ENCODE assay signal across 1 cellular context in the genomic region with DNA sequence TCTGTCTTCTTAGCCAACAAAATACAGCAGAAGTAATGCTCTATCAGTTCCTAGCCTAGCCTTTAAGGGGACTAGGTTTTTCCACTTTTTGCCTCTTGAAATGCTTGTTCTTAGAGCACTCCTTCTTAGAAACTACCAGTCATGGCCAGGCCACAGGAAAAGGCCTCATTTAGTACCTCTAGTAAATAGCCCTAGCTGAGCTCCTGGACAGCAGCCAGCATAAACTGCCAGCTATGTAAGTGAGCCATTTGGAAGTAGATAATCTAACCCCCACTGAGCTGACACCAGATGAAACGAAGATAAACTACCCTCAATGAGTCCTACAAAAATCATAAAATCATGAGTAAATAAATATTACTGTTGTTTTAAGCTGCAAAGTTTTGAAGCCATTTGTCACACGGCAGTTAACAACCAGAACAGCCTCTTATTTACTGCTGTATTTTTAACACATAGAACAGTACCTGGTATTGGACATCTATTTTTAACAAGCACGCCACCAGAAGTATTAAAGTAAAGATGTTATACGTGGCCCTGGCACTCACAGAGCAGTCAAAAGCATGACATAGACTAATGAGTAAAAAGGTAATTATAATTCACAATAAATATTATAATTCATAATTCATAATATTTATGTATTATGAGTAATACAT.
TF ChIP-seq lines count a peak whose summit lies in the region.

No MANE protein-coding gene starts in this region.

TF ChIP-seq in HEK293, 187 proteins besides CTCF, POLR2A, EP300 and RAD21 (continued from another document and continues in another):
- TF ChIP-seq, protein P1, sequence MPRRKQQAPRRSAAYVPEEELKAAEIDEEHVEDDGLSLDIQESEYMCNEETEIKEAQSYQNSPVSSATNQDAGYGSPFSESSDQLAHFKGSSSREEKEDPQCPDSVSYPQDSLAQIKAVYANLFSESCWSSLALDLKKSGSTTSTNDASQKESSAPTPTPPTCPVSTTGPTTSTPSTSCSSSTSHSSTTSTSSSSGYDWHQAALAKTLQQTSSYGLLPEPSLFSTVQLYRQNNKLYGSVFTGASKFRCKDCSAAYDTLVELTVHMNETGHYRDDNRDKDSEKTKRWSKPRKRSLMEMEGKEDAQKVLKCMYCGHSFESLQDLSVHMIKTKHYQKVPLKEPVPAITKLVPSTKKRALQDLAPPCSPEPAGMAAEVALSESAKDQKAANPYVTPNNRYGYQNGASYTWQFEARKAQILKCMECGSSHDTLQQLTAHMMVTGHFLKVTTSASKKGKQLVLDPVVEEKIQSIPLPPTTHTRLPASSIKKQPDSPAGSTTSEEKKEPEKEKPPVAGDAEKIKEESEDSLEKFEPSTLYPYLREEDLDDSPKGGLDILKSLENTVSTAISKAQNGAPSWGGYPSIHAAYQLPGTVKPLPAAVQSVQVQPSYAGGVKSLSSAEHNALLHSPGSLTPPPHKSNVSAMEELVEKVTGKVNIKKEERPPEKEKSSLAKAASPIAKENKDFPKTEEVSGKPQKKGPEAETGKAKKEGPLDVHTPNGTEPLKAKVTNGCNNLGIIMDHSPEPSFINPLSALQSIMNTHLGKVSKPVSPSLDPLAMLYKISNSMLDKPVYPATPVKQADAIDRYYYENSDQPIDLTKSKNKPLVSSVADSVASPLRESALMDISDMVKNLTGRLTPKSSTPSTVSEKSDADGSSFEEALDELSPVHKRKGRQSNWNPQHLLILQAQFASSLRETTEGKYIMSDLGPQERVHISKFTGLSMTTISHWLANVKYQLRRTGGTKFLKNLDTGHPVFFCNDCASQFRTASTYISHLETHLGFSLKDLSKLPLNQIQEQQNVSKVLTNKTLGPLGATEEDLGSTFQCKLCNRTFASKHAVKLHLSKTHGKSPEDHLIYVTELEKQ (tag by site-specific recombination; IDR thresholded peaks at IDR 0.05; ENCODE audit: borderline replicate concordance), result peak; percentile 96
- TF ChIP-seq ZNF660 (tag by site-specific recombination; IDR thresholded peaks at IDR 0.05) (peak; percentile 91), ZBTB7A (tag by site-specific recombination; IDR thresholded peaks at IDR 0.05; ENCODE audit: low read depth) (0 out of 2 replicates have a peak, but pooled peaks have one; percentile 33), YY2 (tag by site-specific recombination; IDR thresholded peaks at IDR 0.05) (no peak), ZNF768 (tag by site-specific recombination; IDR thresholded peaks at IDR 0.05) (no peak), HOXC10 (CRISPR knock-in tag; IDR thresholded peaks at IDR 0.05) (no peak), ZNF292 (tag by site-specific recombination; IDR thresholded peaks at IDR 0.05; ENCODE audit: borderline replicate concordance, low read depth) (no peak), ZNF521 (tag by site-specific recombination; IDR thresholded peaks at IDR 0.05) (no peak), ZNF501 (tag by site-specific recombination; IDR thresholded peaks at IDR 0.05) (peak; percentile 95), ZNF423 (tag by site-specific recombination; IDR thresholded peaks at IDR 0.05) (no peak; the same call in 1 of the 2 replicates), ZNF610 (tag by site-specific recombination; IDR thresholded peaks at IDR 0.05; ENCODE audit: borderline replicate concordance) (peak; percentile 92), ZNF335 (tag by site-specific recombination; conservative IDR thresholded peaks at IDR 0.05) (0 out of 2 replicates have a peak, but pooled peaks have one; percentile 14), ZNF433 (tag by site-specific recombination; IDR thresholded peaks at IDR 0.05; ENCODE audit: low read depth) (no peak), ZNF404 (tag by site-specific recombination; IDR thresholded peaks at IDR 0.05) (no peak), ZNF843 (tag by site-specific recombination; IDR thresholded peaks at IDR 0.05) (peak; percentile 100), ZNF394 (tag by site-specific recombination; IDR thresholded peaks at IDR 0.05; ENCODE audit: borderline replicate concordance) (peak; percentile 76; the same call in 1 of the 2 replicates), ZNF701 (tag by site-specific recombination; IDR thresholded peaks at IDR 0.05) (no peak), ZNF248 (tag by site-specific recombination; IDR thresholded peaks at IDR 0.05) (no peak), ZNF654 (tag by site-specific recombination; IDR thresholded peaks at IDR 0.05; ENCODE audit: low read depth) (peak; percentile 13), HOXD13 (CRISPR knock-in tag; IDR thresholded peaks at IDR 0.05; ENCODE audit: borderline replicate concordance) (peak; percentile 75), ZNF529 (tag by site-specific recombination; IDR thresholded peaks at IDR 0.05; ENCODE audit: insufficient replicate concordance) (peak; percentile 63), MYNN (tag by site-specific recombination; IDR thresholded peaks at IDR 0.05; ENCODE audit: borderline replicate concordance) (0 out of 2 replicates have a peak, but pooled peaks have one; percentile 31), HOXA7 (CRISPR knock-in tag; IDR thresholded peaks at IDR 0.05; ENCODE audit: borderline replicate concordance) (no peak), KLF9 (tag by site-specific recombination; IDR thresholded peaks at IDR 0.05; ENCODE audit: low read depth) (no peak), TCF7L2 (IDR thresholded peaks at IDR 0.05; ENCODE audit: borderline replicate concordance, low read depth, low read length) (peak; percentile 99), ZNF10 (tag by site-specific recombination; IDR thresholded peaks at IDR 0.05) (peak; percentile 71), YY1 (tag by site-specific recombination; IDR thresholded peaks at IDR 0.05) (peak; percentile 81; the same call in 1 of the 2 replicates), ZNF350 (tag by site-specific recombination; IDR thresholded peaks at IDR 0.05) (no peak)
- TF ChIP-seq, protein P2, sequence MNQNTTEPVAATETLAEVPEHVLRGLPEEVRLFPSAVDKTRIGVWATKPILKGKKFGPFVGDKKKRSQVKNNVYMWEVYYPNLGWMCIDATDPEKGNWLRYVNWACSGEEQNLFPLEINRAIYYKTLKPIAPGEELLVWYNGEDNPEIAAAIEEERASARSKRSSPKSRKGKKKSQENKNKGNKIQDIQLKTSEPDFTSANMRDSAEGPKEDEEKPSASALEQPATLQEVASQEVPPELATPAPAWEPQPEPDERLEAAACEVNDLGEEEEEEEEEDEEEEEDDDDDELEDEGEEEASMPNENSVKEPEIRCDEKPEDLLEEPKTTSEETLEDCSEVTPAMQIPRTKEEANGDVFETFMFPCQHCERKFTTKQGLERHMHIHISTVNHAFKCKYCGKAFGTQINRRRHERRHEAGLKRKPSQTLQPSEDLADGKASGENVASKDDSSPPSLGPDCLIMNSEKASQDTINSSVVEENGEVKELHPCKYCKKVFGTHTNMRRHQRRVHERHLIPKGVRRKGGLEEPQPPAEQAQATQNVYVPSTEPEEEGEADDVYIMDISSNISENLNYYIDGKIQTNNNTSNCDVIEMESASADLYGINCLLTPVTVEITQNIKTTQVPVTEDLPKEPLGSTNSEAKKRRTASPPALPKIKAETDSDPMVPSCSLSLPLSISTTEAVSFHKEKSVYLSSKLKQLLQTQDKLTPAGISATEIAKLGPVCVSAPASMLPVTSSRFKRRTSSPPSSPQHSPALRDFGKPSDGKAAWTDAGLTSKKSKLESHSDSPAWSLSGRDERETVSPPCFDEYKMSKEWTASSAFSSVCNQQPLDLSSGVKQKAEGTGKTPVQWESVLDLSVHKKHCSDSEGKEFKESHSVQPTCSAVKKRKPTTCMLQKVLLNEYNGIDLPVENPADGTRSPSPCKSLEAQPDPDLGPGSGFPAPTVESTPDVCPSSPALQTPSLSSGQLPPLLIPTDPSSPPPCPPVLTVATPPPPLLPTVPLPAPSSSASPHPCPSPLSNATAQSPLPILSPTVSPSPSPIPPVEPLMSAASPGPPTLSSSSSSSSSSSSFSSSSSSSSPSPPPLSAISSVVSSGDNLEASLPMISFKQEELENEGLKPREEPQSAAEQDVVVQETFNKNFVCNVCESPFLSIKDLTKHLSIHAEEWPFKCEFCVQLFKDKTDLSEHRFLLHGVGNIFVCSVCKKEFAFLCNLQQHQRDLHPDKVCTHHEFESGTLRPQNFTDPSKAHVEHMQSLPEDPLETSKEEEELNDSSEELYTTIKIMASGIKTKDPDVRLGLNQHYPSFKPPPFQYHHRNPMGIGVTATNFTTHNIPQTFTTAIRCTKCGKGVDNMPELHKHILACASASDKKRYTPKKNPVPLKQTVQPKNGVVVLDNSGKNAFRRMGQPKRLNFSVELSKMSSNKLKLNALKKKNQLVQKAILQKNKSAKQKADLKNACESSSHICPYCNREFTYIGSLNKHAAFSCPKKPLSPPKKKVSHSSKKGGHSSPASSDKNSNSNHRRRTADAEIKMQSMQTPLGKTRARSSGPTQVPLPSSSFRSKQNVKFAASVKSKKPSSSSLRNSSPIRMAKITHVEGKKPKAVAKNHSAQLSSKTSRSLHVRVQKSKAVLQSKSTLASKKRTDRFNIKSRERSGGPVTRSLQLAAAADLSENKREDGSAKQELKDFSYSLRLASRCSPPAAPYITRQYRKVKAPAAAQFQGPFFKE (tag by site-specific recombination; IDR thresholded peaks at IDR 0.05; ENCODE audit: borderline replicate concordance), result no peak
- TF ChIP-seq, protein P3, sequence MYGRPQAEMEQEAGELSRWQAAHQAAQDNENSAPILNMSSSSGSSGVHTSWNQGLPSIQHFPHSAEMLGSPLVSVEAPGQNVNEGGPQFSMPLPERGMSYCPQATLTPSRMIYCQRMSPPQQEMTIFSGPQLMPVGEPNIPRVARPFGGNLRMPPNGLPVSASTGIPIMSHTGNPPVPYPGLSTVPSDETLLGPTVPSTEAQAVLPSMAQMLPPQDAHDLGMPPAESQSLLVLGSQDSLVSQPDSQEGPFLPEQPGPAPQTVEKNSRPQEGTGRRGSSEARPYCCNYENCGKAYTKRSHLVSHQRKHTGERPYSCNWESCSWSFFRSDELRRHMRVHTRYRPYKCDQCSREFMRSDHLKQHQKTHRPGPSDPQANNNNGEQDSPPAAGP (tag by site-specific recombination; IDR thresholded peaks at IDR 0.05), result peak; percentile 71; the same call in 1 of the 2 replicates
- TF ChIP-seq, protein P4, sequence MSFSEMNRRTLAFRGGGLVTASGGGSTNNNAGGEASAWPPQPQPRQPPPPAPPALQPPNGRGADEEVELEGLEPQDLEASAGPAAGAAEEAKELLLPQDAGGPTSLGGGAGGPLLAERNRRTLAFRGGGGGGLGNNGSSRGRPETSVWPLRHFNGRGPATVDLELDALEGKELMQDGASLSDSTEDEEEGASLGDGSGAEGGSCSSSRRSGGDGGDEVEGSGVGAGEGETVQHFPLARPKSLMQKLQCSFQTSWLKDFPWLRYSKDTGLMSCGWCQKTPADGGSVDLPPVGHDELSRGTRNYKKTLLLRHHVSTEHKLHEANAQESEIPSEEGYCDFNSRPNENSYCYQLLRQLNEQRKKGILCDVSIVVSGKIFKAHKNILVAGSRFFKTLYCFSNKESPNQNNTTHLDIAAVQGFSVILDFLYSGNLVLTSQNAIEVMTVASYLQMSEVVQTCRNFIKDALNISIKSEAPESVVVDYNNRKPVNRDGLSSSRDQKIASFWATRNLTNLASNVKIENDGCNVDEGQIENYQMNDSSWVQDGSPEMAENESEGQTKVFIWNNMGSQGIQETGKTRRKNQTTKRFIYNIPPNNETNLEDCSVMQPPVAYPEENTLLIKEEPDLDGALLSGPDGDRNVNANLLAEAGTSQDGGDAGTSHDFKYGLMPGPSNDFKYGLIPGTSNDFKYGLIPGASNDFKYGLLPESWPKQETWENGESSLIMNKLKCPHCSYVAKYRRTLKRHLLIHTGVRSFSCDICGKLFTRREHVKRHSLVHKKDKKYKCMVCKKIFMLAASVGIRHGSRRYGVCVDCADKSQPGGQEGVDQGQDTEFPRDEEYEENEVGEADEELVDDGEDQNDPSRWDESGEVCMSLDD (tag by site-specific recombination; IDR thresholded peaks at IDR 0.05), result no peak
- TF ChIP-seq, protein P5, sequence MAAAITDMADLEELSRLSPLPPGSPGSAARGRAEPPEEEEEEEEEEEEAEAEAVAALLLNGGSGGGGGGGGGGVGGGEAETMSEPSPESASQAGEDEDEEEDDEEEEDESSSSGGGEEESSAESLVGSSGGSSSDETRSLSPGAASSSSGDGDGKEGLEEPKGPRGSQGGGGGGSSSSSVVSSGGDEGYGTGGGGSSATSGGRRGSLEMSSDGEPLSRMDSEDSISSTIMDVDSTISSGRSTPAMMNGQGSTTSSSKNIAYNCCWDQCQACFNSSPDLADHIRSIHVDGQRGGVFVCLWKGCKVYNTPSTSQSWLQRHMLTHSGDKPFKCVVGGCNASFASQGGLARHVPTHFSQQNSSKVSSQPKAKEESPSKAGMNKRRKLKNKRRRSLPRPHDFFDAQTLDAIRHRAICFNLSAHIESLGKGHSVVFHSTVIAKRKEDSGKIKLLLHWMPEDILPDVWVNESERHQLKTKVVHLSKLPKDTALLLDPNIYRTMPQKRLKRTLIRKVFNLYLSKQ (tag by site-specific recombination; IDR thresholded peaks at IDR 0.05; ENCODE audit: borderline replicate concordance), result no peak
- TF ChIP-seq, protein P6, sequence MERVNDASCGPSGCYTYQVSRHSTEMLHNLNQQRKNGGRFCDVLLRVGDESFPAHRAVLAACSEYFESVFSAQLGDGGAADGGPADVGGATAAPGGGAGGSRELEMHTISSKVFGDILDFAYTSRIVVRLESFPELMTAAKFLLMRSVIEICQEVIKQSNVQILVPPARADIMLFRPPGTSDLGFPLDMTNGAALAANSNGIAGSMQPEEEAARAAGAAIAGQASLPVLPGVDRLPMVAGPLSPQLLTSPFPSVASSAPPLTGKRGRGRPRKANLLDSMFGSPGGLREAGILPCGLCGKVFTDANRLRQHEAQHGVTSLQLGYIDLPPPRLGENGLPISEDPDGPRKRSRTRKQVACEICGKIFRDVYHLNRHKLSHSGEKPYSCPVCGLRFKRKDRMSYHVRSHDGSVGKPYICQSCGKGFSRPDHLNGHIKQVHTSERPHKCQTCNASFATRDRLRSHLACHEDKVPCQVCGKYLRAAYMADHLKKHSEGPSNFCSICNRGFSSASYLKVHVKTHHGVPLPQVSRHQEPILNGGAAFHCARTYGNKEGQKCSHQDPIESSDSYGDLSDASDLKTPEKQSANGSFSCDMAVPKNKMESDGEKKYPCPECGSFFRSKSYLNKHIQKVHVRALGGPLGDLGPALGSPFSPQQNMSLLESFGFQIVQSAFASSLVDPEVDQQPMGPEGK (tag by site-specific recombination; IDR thresholded peaks at IDR 0.05), result peak; percentile 80
- TF ChIP-seq, protein P7, sequence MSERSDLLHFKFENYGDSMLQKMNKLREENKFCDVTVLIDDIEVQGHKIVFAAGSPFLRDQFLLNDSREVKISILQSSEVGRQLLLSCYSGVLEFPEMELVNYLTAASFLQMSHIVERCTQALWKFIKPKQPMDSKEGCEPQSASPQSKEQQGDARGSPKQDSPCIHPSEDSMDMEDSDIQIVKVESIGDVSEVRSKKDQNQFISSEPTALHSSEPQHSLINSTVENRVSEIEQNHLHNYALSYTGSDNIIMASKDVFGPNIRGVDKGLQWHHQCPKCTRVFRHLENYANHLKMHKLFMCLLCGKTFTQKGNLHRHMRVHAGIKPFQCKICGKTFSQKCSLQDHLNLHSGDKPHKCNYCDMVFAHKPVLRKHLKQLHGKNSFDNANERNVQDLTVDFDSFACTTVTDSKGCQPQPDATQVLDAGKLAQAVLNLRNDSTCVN (tag by site-specific recombination; optimal IDR thresholded peaks at IDR 0.05), result no peak
- TF ChIP-seq, protein P8, sequence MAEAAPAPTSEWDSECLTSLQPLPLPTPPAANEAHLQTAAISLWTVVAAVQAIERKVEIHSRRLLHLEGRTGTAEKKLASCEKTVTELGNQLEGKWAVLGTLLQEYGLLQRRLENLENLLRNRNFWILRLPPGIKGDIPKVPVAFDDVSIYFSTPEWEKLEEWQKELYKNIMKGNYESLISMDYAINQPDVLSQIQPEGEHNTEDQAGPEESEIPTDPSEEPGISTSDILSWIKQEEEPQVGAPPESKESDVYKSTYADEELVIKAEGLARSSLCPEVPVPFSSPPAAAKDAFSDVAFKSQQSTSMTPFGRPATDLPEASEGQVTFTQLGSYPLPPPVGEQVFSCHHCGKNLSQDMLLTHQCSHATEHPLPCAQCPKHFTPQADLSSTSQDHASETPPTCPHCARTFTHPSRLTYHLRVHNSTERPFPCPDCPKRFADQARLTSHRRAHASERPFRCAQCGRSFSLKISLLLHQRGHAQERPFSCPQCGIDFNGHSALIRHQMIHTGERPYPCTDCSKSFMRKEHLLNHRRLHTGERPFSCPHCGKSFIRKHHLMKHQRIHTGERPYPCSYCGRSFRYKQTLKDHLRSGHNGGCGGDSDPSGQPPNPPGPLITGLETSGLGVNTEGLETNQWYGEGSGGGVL (tag by site-specific recombination; IDR thresholded peaks at IDR 0.05), result peak; percentile 80
